In the genomic region with DNA sequence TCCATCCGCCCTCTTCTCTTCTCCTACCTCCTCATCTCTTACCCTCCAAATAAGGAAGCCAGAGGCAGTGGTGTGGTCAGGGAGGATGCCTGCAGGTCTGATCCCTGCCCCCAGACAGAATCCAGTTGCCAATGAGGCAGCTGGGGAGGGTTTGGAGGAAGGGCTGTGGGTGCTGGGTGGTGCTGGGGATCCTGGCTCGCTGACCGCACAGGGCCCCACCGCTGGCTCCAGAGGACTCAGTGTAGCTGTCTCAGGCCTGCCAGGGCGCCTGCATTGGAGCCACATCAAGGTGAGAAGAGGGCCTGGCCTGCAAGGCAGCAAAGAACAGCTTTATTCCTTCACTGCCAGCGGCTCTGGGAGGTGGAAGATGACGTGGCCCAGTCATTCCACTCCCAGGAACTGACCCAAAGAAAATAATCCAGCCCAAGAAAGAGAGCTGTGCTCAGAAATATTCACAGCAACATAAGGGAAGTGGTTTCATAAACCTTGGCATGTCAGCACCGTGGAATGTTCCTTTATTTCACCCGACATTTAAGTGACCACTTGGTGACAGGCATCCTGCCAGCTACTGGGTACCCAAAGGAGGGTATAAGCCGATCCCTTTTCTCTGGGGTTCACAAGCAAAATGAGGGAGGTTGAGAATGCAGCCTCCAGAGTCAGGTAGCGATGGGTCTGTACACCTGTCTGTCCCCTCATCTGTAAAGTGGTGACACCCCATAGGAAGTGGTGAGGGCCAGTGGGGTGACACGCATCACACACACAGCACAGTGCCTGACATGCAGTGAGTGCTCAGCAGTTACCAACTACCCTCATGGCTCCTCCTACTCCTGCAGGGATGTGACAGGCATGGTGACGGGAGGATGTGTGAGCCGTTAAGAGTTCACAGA, we compare ENCODE assay signal across 1 cellular context.
TF ChIP-seq lines count a peak whose summit lies in the region.

No MANE protein-coding gene starts in this region.

TF ChIP-seq in GM12878, 131 proteins besides CTCF, POLR2A, EP300 and RAD21 (continued from another document):
- no peak for TF ChIP-seq BCLAF1 (IDR thresholded peaks at IDR 0.05)
- no peak for TF ChIP-seq IKZF1 (conservative IDR thresholded peaks at IDR 0.05)
- TF ChIP-seq RUNX3 (IDR thresholded peaks at IDR 0.05; ENCODE audit: low read length) = peak; percentile 36; the same call in 1 of the 2 replicates
